ENCODE assay signal across 18 cellular contexts in genomic region chr20:62415354-62416111, GRCh38.
A peak's percentile ranks its signal among the peaks of the same experiment; 100 is the strongest.
DNase-seq lines count a peak whose midpoint lies in the region; ATAC-seq and TF ChIP-seq lines count a peak whose summit lies in the region.
"Had no signal": no experiment of that assay in that cellular context is flagged by ENCODE, and none has a peak within 500 bp of the region (broad histone marks: within the 10 kb centered on the region; RNA-seq: fewer than 3 reads in every experiment).

No MANE protein-coding gene starts in this region.

- no peak for DNase-seq in DND-41
- DNase-seq in RWPE2 (ENCODE audit: low spot score): peak; percentile 86
- no peak for DNase-seq in NCI-H510A treated with DMSO at 0.1 percent for 48 hours (lab: John Stamatoyannopoulos, UW)
- DNase-seq in effector memory CD8-positive, alpha-beta T cell: no peak
- DNase-seq: 8988T; AML-193; C1 segment of cervical spinal cord; CD4-positive, alpha-beta memory T cell; CD4-positive, CD25-positive, alpha-beta regulatory T cell; CD8-positive, alpha-beta memory T cell; COR-L47; DMS79 treated with DMSO at 0.1 percent for 48 hours; EL; GDM1 had no signal

- H4K20me1 ChIP-seq in DND-41 (ENCODE audit: insufficient read depth, low read length): peaks cover 8% of the 10 kb centered on the region; the same call in 1 of the 2 replicates

- H3K27ac ChIP-seq in DND-41 (ENCODE audit: low read length): no peak overlapping the region
- H3K27ac ChIP-seq in RWPE2 (ENCODE audit: poor library complexity, severe bottlenecking): no peak overlapping the region

- H3K4me1 Mint-ChIP-seq in effector memory CD8-positive, alpha-beta T cell (ENCODE audit: low read depth in 2 of 2): no peaks in the 10 kb centered on the region
- H3K4me1 Mint-ChIP-seq: B cell; CD14-positive monocyte; CD4-positive, CD25-positive, alpha-beta regulatory T cell had no signal

- no peak overlapping the region for H3K4me3 Mint-ChIP-seq in effector memory CD8-positive, alpha-beta T cell
- H3K4me3 Mint-ChIP-seq: B cell; CD14-positive monocyte; CD4-positive, alpha-beta memory T cell; CD4-positive, CD25-positive, alpha-beta regulatory T cell; CD8-positive, alpha-beta memory T cell had no signal

- no peaks in the 10 kb centered on the region for H3K36me3 Mint-ChIP-seq in effector memory CD8-positive, alpha-beta T cell (ENCODE audit: insufficient read depth)
- H3K36me3 Mint-ChIP-seq: CD14-positive monocyte; CD4-positive, alpha-beta memory T cell; CD4-positive, CD25-positive, alpha-beta regulatory T cell; CD8-positive, alpha-beta memory T cell had no signal

- H2AFZ ChIP-seq in DND-41 (ENCODE audit: low read depth, low read length): no peak overlapping the region

- H3K79me2 ChIP-seq in DND-41 (ENCODE audit: insufficient read depth, low read length): no peaks in the 10 kb centered on the region

- no peaks in the 10 kb centered on the region for H3K9me3 Mint-ChIP-seq in effector memory CD8-positive, alpha-beta T cell
- H3K9me3 Mint-ChIP-seq: CD14-positive monocyte; CD4-positive, alpha-beta memory T cell; CD4-positive, CD25-positive, alpha-beta regulatory T cell; CD8-positive, alpha-beta memory T cell had no signal

- no peaks in the 10 kb centered on the region for H3K27me3 Mint-ChIP-seq in effector memory CD8-positive, alpha-beta T cell
- H3K27me3 Mint-ChIP-seq: B cell; CD4-positive, alpha-beta memory T cell; CD4-positive, CD25-positive, alpha-beta regulatory T cell; CD8-positive, alpha-beta memory T cell had no signal

- ATAC-seq in DND-41 (ENCODE audit: insufficient read depth, low read depth) (0 out of 3 replicates have a peak, but pooled peaks have one; percentile 15), RWPE2 (ENCODE audit: low read depth) (no peak), HG03571 (IDR thresholded peaks at IDR 0.05; ENCODE audit: unreplicated experiment) (no peak)
- no peak for ATAC-seq in effector memory CD8-positive, alpha-beta T cell (replicated peaks)
- ATAC-seq: GM12878 had no signal

- no peaks in the 10 kb centered on the region for H3K27me3 ChIP-seq in DND-41 (ENCODE audit: insufficient read depth, low read length, poor library complexity)
- no peaks in the 10 kb centered on the region for H3K27me3 ChIP-seq in RWPE2 (ENCODE audit: insufficient read depth, poor library complexity, severe bottlenecking)

- no peak overlapping the region for H3K27ac Mint-ChIP-seq in effector memory CD8-positive, alpha-beta T cell
- H3K27ac Mint-ChIP-seq: B cell; CD14-positive monocyte; CD4-positive, alpha-beta memory T cell; CD4-positive, CD25-positive, alpha-beta regulatory T cell; CD8-positive, alpha-beta memory T cell had no signal

- TF ChIP-seq CTCF in DND-41 (IDR thresholded peaks at IDR 0.05; ENCODE audit: borderline replicate concordance, extremely low read depth, low read length, poor library complexity, severe bottlenecking): no peak
- TF ChIP-seq CTCF in RWPE2 (IDR thresholded peaks at IDR 0.05; ENCODE audit: poor library complexity, severe bottlenecking): no peak

- H3K4me3 ChIP-seq in DND-41 (ENCODE audit: low read depth in 1 of 2, low read length in 2 of 2): no peak overlapping the region
- no peak overlapping the region for H3K4me3 ChIP-seq in RWPE2 (ENCODE audit: severe bottlenecking)
- H3K4me3 ChIP-seq: GM12878 had no signal

- H3K4me1 ChIP-seq in DND-41 (ENCODE audit: insufficient read depth, low read length): no peaks in the 10 kb centered on the region
- H3K4me1 ChIP-seq in RWPE2 (ENCODE audit: insufficient read depth, poor library complexity, severe bottlenecking): no peaks in the 10 kb centered on the region

- H3K9ac ChIP-seq in DND-41 (ENCODE audit: low read depth, low read length): no peak overlapping the region

- no peak overlapping the region for H3K4me2 ChIP-seq in DND-41 (ENCODE audit: insufficient read depth, low read length)

- H3K9me3 ChIP-seq in DND-41 (ENCODE audit: insufficient read depth, low read length, severe bottlenecking) (no peaks in the 10 kb centered on the region), RWPE2 (ENCODE audit: severe bottlenecking) (no peaks in the 10 kb centered on the region)

- no peaks in the 10 kb centered on the region for H3K36me3 ChIP-seq in DND-41 (ENCODE audit: insufficient read depth, low read length)
- no peaks in the 10 kb centered on the region for H3K36me3 ChIP-seq in RWPE2 (ENCODE audit: low read depth)
